19 cellular contexts compared by ENCODE assay signal in the genomic region with DNA sequence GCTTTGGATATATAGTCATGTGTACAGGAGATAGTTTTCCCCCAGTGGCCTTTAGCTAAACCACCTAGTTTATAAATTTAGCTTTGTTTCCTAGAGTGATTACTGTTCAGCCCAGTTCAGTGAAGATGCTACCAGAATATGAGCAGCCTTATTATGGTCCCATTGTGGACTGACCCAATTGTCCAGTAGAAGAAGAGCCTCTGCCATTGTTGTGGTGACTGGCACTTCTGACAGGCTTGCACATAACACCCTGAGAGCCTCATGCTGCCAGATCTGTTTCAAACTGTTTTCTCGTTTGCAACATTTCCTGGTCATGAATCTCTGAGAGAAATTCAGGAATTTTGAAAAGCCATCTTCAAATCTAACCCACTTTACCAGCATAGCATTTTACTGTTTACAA.
"Had no signal": no experiment of that assay in that cellular context is flagged by ENCODE, and none has a peak within 500 bp of the region (broad histone marks: within the 10 kb centered on the region; RNA-seq: fewer than 3 reads in every experiment).

No MANE protein-coding gene starts in this region.

- H3K36me3 ChIP-seq: adrenal gland, sigmoid colon had no signal

- ATAC-seq: activated CD4-positive, alpha-beta T cell treated with anti-CD3 and anti-CD28 coated beads for 36 hours; activated CD8-positive, alpha-beta T cell treated with anti-CD3 and anti-CD28 coated beads for 36 hours; naive thymus-derived CD4-positive, alpha-beta T cell; psoas muscle; stimulated activated naive CD8-positive, alpha-beta T cell treated with anti-CD3 and anti-CD28 coated beads, Interleukin-15, amount 100 ng/mL, for 72 hours had no signal

- DNase-seq: activated CD4-positive, alpha-beta T cell treated with anti-CD3 and anti-CD28 coated beads for 36 hours; activated CD8-positive, alpha-beta memory T cell treated with anti-CD3 and anti-CD28 coated beads, Interleukin-2, amount 50 U/mL, for 4 hours; activated CD8-positive, alpha-beta T cell treated with anti-CD3 and anti-CD28 coated beads for 36 hours; activated naive CD4-positive, alpha-beta T cell; adrenal gland; central memory CD4-positive, alpha-beta T cell; cortex of kidney; glutamatergic neuron; naive thymus-derived CD4-positive, alpha-beta T cell; psoas muscle; sigmoid colon; stimulated activated CD4-positive, alpha-beta T cell treated with anti-CD3 and anti-CD28 coated beads, Interleukin-4, amount 100 ng/mL, for 1 hour; stimulated activated CD8-positive, alpha-beta memory T cell treated with anti-CD3 and anti-CD28 coated beads, Interleukin-4, amount 100 ng/mL, for 48 hours; stimulated activated naive CD8-positive, alpha-beta T cell treated with anti-CD3 and anti-CD28 coated beads, Interleukin-15, amount 100 ng/mL, for 72 hours; T-helper 9 cell; transverse colon; WERI-Rb-1 had no signal

- H3K4me3 ChIP-seq: adrenal gland, lung, psoas muscle, sigmoid colon, transverse colon had no signal

- H3K9me3 Mint-ChIP-seq: activated CD8-positive, alpha-beta T cell treated with anti-CD3 and anti-CD28 coated beads for 36 hours; activated T-helper 1 cell treated with anti-CD3 and anti-CD28 coated beads, Interleukin-12 subunit alpha, Interleukin-12 subunit beta, Interleukin-2, Interleukin-4 antibody, amounts not matched to agents 30 ng/mL and 10 ng/mL and 1 ng/mL, durations not matched to agents 14 hours and 24 hours and 36 hours; stimulated activated naive CD8-positive, alpha-beta T cell treated with anti-CD3 and anti-CD28 coated beads, Interleukin-15, amount 100 ng/mL, for 72 hours had no signal

- H3K27me3 Mint-ChIP-seq: activated CD4-positive, alpha-beta T cell treated with anti-CD3 and anti-CD28 coated beads for 36 hours; activated CD8-positive, alpha-beta T cell treated with anti-CD3 and anti-CD28 coated beads for 36 hours; naive thymus-derived CD4-positive, alpha-beta T cell; stimulated activated naive CD8-positive, alpha-beta T cell treated with anti-CD3 and anti-CD28 coated beads, Interleukin-15, amount 100 ng/mL, for 72 hours had no signal

- H3K27me3 ChIP-seq: adrenal gland, sigmoid colon, transverse colon had no signal

- H3K27ac ChIP-seq: adrenal gland, psoas muscle, sigmoid colon, transverse colon, WERI-Rb-1 had no signal

- H3K4me3 Mint-ChIP-seq: activated CD4-positive, alpha-beta T cell treated with anti-CD3 and anti-CD28 coated beads for 36 hours; activated CD8-positive, alpha-beta T cell treated with anti-CD3 and anti-CD28 coated beads for 36 hours; activated T-helper 1 cell treated with anti-CD3 and anti-CD28 coated beads, Interleukin-12 subunit alpha, Interleukin-12 subunit beta, Interleukin-2, Interleukin-4 antibody, amounts not matched to agents 30 ng/mL and 10 ng/mL and 1 ng/mL, durations not matched to agents 14 hours and 24 hours and 36 hours; stimulated activated naive CD8-positive, alpha-beta T cell treated with anti-CD3 and anti-CD28 coated beads, Interleukin-15, amount 100 ng/mL, for 72 hours had no signal

- H3K9me3 ChIP-seq: adrenal gland, psoas muscle, sigmoid colon, transverse colon had no signal

- H3K27ac Mint-ChIP-seq: activated CD4-positive, alpha-beta T cell treated with anti-CD3 and anti-CD28 coated beads for 36 hours; activated T-helper 1 cell treated with anti-CD3 and anti-CD28 coated beads, Interleukin-12 subunit alpha, Interleukin-12 subunit beta, Interleukin-2, Interleukin-4 antibody, amounts not matched to agents 30 ng/mL and 10 ng/mL and 1 ng/mL, durations not matched to agents 14 hours and 24 hours and 36 hours had no signal
